ENCODE assay signal across 8 cellular contexts in genomic region chr1:25566730-25567341, GRCh38. TPM values are rescaled to one million over a fixed set of nuclear protein-coding genes. Genes with fewer than 3 reads are reported as not detected.
DNase-seq lines count a peak whose midpoint lies in the region; ATAC-seq and TF ChIP-seq lines count a peak whose summit lies in the region.

No MANE protein-coding gene starts in this region.

- no peaks in the 10 kb centered on the region for H3K9me3 Mint-ChIP-seq in activated T-helper 17 cell treated with anti-CD3 and anti-CD28 coated beads, Interleukin-2, amount 50 U/mL, for 72 hours

- peak overlapping the region; percentile 57 for H3K4me3 Mint-ChIP-seq in activated T-helper 17 cell treated with anti-CD3 and anti-CD28 coated beads, Interleukin-2, amount 50 U/mL, for 72 hours

- ATAC-seq in activated T-helper 17 cell treated with anti-CD3 and anti-CD28 coated beads, Interleukin-2, amount 50 U/mL, for 72 hours (replicated peaks), result no peak
- ATAC-seq in GM21717 (IDR thresholded peaks at IDR 0.05; ENCODE audit: unreplicated experiment), result no peak
- ATAC-seq in HG03439 (IDR thresholded peaks at IDR 0.05; ENCODE audit: unreplicated experiment), result no peak

- H3K36me3 Mint-ChIP-seq in activated T-helper 17 cell treated with anti-CD3 and anti-CD28 coated beads, Interleukin-2, amount 50 U/mL, for 72 hours (ENCODE audit: low read depth), result peaks cover 16% of the 10 kb centered on the region

- no peaks in the 10 kb centered on the region for H3K27me3 Mint-ChIP-seq in activated T-helper 17 cell treated with anti-CD3 and anti-CD28 coated beads, Interleukin-2, amount 50 U/mL, for 72 hours

- H3K27ac ChIP-seq in cardiac muscle cell, result peak overlapping the region; percentile 5

- no peaks in the 10 kb centered on the region for H3K27me3 ChIP-seq in cardiac muscle cell

- peak; percentile 43 for DNase-seq in DMS 273 (lab: John Stamatoyannopoulos, UW; ENCODE audit: unreplicated experiment)
- DNase-seq in DMS 273 treated with DMSO at 0.1 percent for 48 hours (lab: John Stamatoyannopoulos, UW), result no peak
- peak; percentile 39 to 43 for DNase-seq in cardiac muscle cell (ENCODE audit: low read depth in 1 of 2, low spot score in 1 of 2)
- DNase-seq in stimulated activated CD8-positive, alpha-beta memory T cell treated with anti-CD3 and anti-CD28 coated beads, Interleukin-4, amount 100 ng/mL, for 24 hours (ENCODE audit: low read depth), result peak; percentile 42
- no peak for DNase-seq in 8988T

- no peak for TF ChIP-seq CTCF in cardiac muscle cell (IDR thresholded peaks at IDR 0.05; ENCODE audit: low read depth, low read length)

- no peak overlapping the region for H3K27ac Mint-ChIP-seq in activated T-helper 17 cell treated with anti-CD3 and anti-CD28 coated beads, Interleukin-2, amount 50 U/mL, for 72 hours

- peaks cover 15% of the 10 kb centered on the region for H3K4me1 ChIP-seq in cardiac muscle cell (ENCODE audit: low read depth)

- H3K36me3 ChIP-seq in cardiac muscle cell, result no peaks in the 10 kb centered on the region

- H3K4me1 Mint-ChIP-seq in activated T-helper 17 cell treated with anti-CD3 and anti-CD28 coated beads, Interleukin-2, amount 50 U/mL, for 72 hours, result peaks cover 23% of the 10 kb centered on the region

- H3K9me3 ChIP-seq in cardiac muscle cell (ENCODE audit: low read depth), result no peaks in the 10 kb centered on the region

- H3K4me3 ChIP-seq in cardiac muscle cell, result no peak overlapping the region

RNA-seq across cellular contexts. Expression of gene LDLRAP1, which starts 23.4 kb away (rescaled TPM):
- 10 to 100 TPM in 1 of 2 donors, 1 to 10 TPM in 1; 6.7 to 10.3 TPM for total RNA-seq in activated T-helper 17 cell treated with anti-CD3 and anti-CD28 coated beads, Interleukin-2, amount 50 U/mL, for 72 hours
- 15.8 and 16.4 TPM in 2 replicates for total RNA-seq in cardiac muscle cell
- 12.2 and 21.8 TPM in 2 replicates for polyA plus RNA-seq in cardiac muscle cell

RNA-seq across cellular contexts. Expression of gene MAN1C1, which starts 49.8 kb away (rescaled TPM):
- total RNA-seq in activated T-helper 17 cell treated with anti-CD3 and anti-CD28 coated beads, Interleukin-2, amount 50 U/mL, for 72 hours, result 1 to 10 TPM; 6.2 to 7.7 TPM
- 85.7 and 118 TPM in 2 replicates for total RNA-seq in cardiac muscle cell
- polyA plus RNA-seq in cardiac muscle cell, result 88.8 and 130 TPM in 2 replicates

Comparison
In these comparisons a context has a peak if more than half of its experiments do, and no peak if none do; other contexts are left out.
1. DNase-seq: peak in DMS 273 (single experiment), cardiac muscle cell (2 of 2) and stimulated activated CD8-positive, alpha-beta memory T cell treated with anti-CD3 and anti-CD28 coated beads, Interleukin-4, amount 100 ng/mL, for 24 hours (single experiment); none in DMS 273 treated with DMSO at 0.1 percent for 48 hours (single experiment) and 8988T (single experiment).